Comparison of ENCODE assay signal across 16 cellular contexts in genomic region chr7:129698516-129699418, GRCh38.
DNase-seq lines count a peak whose midpoint lies in the region; ATAC-seq and TF ChIP-seq lines count a peak whose summit lies in the region.
"Had no signal": no experiment of that assay in that cellular context is flagged by ENCODE, and none has a peak within 500 bp of the region (broad histone marks: within the 10 kb centered on the region; RNA-seq: fewer than 3 reads in every experiment).

No MANE protein-coding gene starts in this region.

- no peak overlapping the region for H2AFZ ChIP-seq in GM23338

- H3K9me2 ChIP-seq in GM23338 (ENCODE audit: insufficient read depth): no peaks in the 10 kb centered on the region

- BruUV-seq in Caco-2 (replicated peaks; lab: Mats Ljungman, UMichigan): TSS peak; percentile 38

- peaks cover 23% of the 10 kb centered on the region for H3K4me1 ChIP-seq in Caco-2
- peaks cover 16% of the 10 kb centered on the region for H3K4me1 ChIP-seq in GM23338 (ENCODE audit: insufficient read depth)
- H3K4me1 ChIP-seq in RWPE2 (ENCODE audit: insufficient read depth, poor library complexity, severe bottlenecking): peaks cover 11% of the 10 kb centered on the region
- H3K4me1 ChIP-seq in iPS DF 6.9 (ENCODE audit: control insufficient read depth, insufficient read depth, low read length): peaks cover 1% of the 10 kb centered on the region; the same call in 1 of the 2 replicates
- H3K4me1 ChIP-seq: gastrocnemius medialis, SJCRH30 had no signal

- no peak overlapping the region for H3K4me3 Mint-ChIP-seq in Caco-2 (ENCODE audit: unreplicated experiment)
- 0 out of 3 replicates have a peak overlapping the region, but pooled peaks have one; percentile 3 for H3K4me3 Mint-ChIP-seq in GM23338
- H3K4me3 Mint-ChIP-seq: naive B cell had no signal

- no peaks in the 10 kb centered on the region for H3F3A ChIP-seq in GM23338 (replicated peaks; ENCODE audit: low read depth)

- CTCF ChIA-PET in Caco-2 (lab: Charles Lee): no interaction called here

- H3K4me1 Mint-ChIP-seq in Caco-2 (ENCODE audit: low read depth, unreplicated experiment): peaks cover 20% of the 10 kb centered on the region
- peaks cover 15% of the 10 kb centered on the region for H3K4me1 Mint-ChIP-seq in GM23338
- H3K4me1 Mint-ChIP-seq: naive B cell had no signal

- POLR2A ChIA-PET in Caco-2 (lab: Charles Lee): no interaction called here

- peak overlapping the region; percentile 73 for H3K27ac Mint-ChIP-seq in Caco-2 (ENCODE audit: unreplicated experiment)
- peak overlapping the region; percentile 92 for H3K27ac Mint-ChIP-seq in GM23338

- no peaks in the 10 kb centered on the region for H3K9me3 Mint-ChIP-seq in Caco-2 (ENCODE audit: unreplicated experiment)
- no peaks in the 10 kb centered on the region for H3K9me3 Mint-ChIP-seq in GM23338
- H3K9me3 Mint-ChIP-seq: naive B cell had no signal

- no peaks in the 10 kb centered on the region for H3K36me3 ChIP-seq in Caco-2 (ENCODE audit: control insufficient read depth, insufficient read depth, low read length)
- 0 out of 2 replicates have a peak, but pooled peaks cover 3% of the 10 kb centered on the region for H3K36me3 ChIP-seq in GM23338 (ENCODE audit: insufficient read depth)
- peaks cover 12% of the 10 kb centered on the region for H3K36me3 ChIP-seq in RWPE2 (ENCODE audit: low read depth)
- H3K36me3 ChIP-seq in iPS DF 6.9 (ENCODE audit: control insufficient read depth, insufficient read depth, low read length): no peaks in the 10 kb centered on the region
- H3K36me3 ChIP-seq: gastrocnemius medialis, thoracic aorta had no signal

- H3K79me2 ChIP-seq in GM23338 (replicated peaks; ENCODE audit: insufficient read depth): 0 out of 2 replicates have a peak, but pooled peaks cover 3% of the 10 kb centered on the region

- no peaks in the 10 kb centered on the region for H4K20me1 ChIP-seq in GM23338 (replicated peaks; ENCODE audit: insufficient read depth)

- H3K36me3 Mint-ChIP-seq in Caco-2 (ENCODE audit: insufficient read depth, unreplicated experiment) (peaks cover 12% of the 10 kb centered on the region), GM23338 (ENCODE audit: low read depth) (0 out of 3 replicates have a peak, but pooled peaks cover 4% of the 10 kb centered on the region)

- TF ChIP-seq POLR2A in lower leg skin (IDR thresholded peaks at IDR 0.05): no peak

- H3K9me3 ChIP-seq in Caco-2: no peaks in the 10 kb centered on the region
- H3K9me3 ChIP-seq in RWPE2 (ENCODE audit: severe bottlenecking): no peaks in the 10 kb centered on the region
- no peaks in the 10 kb centered on the region for H3K9me3 ChIP-seq in iPS DF 6.9 (ENCODE audit: control insufficient read depth, insufficient read depth, low read length)
- H3K9me3 ChIP-seq: gastrocnemius medialis, SJCRH30, thoracic aorta had no signal

- WGBS in iPS DF 6.9 (ENCODE audit: insufficient coverage, insufficient read length): no CpG with 5 or more reads among the region's 3 CpGs
- WGBS in lower leg skin, 2 donors: 91 to 92% methylated on average over 3 of the region's 3 CpGs

- H3K27me3 Mint-ChIP-seq in Caco-2 (ENCODE audit: insufficient read depth, unreplicated experiment) (no peaks in the 10 kb centered on the region), GM23338 (ENCODE audit: insufficient read depth, low read depth, poor library complexity) (peaks cover 5% of the 10 kb centered on the region)
- H3K27me3 Mint-ChIP-seq: naive B cell had no signal

- TF ChIP-seq CTCF in Caco-2 (IDR thresholded peaks at IDR 0.05; ENCODE audit: insufficient read depth in 1 of 2, low read depth in 1 of 2, low read length in 1 of 2, severe bottlenecking in 1 of 2, unreplicated experiment in 1 of 2): no peak
- TF ChIP-seq CTCF in GM23338 (conservative IDR thresholded peaks at IDR 0.05; ENCODE audit: low read depth in 2 of 2): no peak
- no peak for TF ChIP-seq CTCF in RWPE2 (IDR thresholded peaks at IDR 0.05; ENCODE audit: poor library complexity, severe bottlenecking)
- TF ChIP-seq CTCF in lower leg skin (IDR thresholded peaks at IDR 0.05): no peak

- H3K27ac ChIP-seq in GM23338 (ENCODE audit: low read depth): peak overlapping the region; percentile 40
- no peak overlapping the region for H3K27ac ChIP-seq in RWPE2 (ENCODE audit: poor library complexity, severe bottlenecking)
- H3K27ac ChIP-seq in iPS DF 6.9 (ENCODE audit: low read length): no peak overlapping the region
- H3K27ac ChIP-seq: gastrocnemius medialis, SJCRH30, thoracic aorta had no signal

- H3K4me3 ChIP-seq in Caco-2 (ENCODE audit: low read depth, low read length) (no peak overlapping the region), GM23338 (no peak overlapping the region), RWPE2 (ENCODE audit: severe bottlenecking) (no peak overlapping the region), iPS DF 6.9 (ENCODE audit: low read length) (no peak overlapping the region), lower leg skin (ENCODE audit: low read depth, poor library complexity, severe bottlenecking) (no peak overlapping the region)
- H3K4me3 ChIP-seq: gastrocnemius medialis, SJCRH30, thoracic aorta had no signal

- peak in 1 of 2 experiments; percentile 21 for DNase-seq in Caco-2
- DNase-seq in GM23338 (ENCODE audit: low spot score): peak; percentile 50
- DNase-seq in RWPE2 (ENCODE audit: low spot score): no peak
- DNase-seq in iPS DF 6.9 (ENCODE audit: low read depth, low spot score): peak; percentile 29
- no peak for DNase-seq in lower leg skin (ENCODE audit: low spot score in 2 of 2)
- no peak for DNase-seq in HPDE6-E6E7 (ENCODE audit: extremely low spot score)
- DNase-seq: activated gamma-delta T cell, C1 segment of cervical spinal cord, DMS79 treated with DMSO at 0.1 percent for 48 hours, gastrocnemius medialis, naive B cell, NCI-H2029, retina, SJCRH30 had no signal

- peak overlapping the region; percentile 14; the same call in 1 of the 2 replicates for H3K4me2 ChIP-seq in GM23338

- intact Hi-C loops in Caco-2 (cut with micrococcal nuclease; ENCODE audit: unreplicated experiment) (no loop called here), lower leg skin (cut with DNase I; ENCODE audit: low total_unique reads) (no loop called here)

- H3K27me3 ChIP-seq in Caco-2 (replicated peaks; ENCODE audit: control insufficient read depth, insufficient read depth, low read length) (no peaks in the 10 kb centered on the region), GM23338 (ENCODE audit: insufficient read depth) (no peaks in the 10 kb centered on the region), RWPE2 (ENCODE audit: insufficient read depth, poor library complexity, severe bottlenecking) (no peaks in the 10 kb centered on the region), iPS DF 6.9 (ENCODE audit: control insufficient read depth, insufficient read depth, low read length) (no peaks in the 10 kb centered on the region)
- H3K27me3 ChIP-seq: gastrocnemius medialis, SJCRH30 had no signal

- ATAC-seq in GM23338: peak; percentile 98
- ATAC-seq in RWPE2 (ENCODE audit: low read depth): peak; percentile 53
- ATAC-seq in GM19351 (IDR thresholded peaks at IDR 0.05; ENCODE audit: unreplicated experiment): no peak
- ATAC-seq: gastrocnemius medialis had no signal

TF ChIP-seq in GM23338, 12 proteins besides CTCF, POLR2A, EP300 and RAD21 (continues in another document):
- TF ChIP-seq, protein P1, sequence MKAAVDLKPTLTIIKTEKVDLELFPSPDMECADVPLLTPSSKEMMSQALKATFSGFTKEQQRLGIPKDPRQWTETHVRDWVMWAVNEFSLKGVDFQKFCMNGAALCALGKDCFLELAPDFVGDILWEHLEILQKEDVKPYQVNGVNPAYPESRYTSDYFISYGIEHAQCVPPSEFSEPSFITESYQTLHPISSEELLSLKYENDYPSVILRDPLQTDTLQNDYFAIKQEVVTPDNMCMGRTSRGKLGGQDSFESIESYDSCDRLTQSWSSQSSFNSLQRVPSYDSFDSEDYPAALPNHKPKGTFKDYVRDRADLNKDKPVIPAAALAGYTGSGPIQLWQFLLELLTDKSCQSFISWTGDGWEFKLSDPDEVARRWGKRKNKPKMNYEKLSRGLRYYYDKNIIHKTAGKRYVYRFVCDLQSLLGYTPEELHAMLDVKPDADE (IDR thresholded peaks at IDR 0.05): no peak

Comparison
In these comparisons a context has a peak if more than half of its experiments do, and no peak if none do; other contexts are left out.
1. DNase-seq: peak in GM23338 (single experiment) and iPS DF 6.9 (single experiment); none in RWPE2 (single experiment), lower leg skin (0 of 2) and HPDE6-E6E7 (single experiment).